1 cellular context compared by ENCODE assay signal in the genomic region with DNA sequence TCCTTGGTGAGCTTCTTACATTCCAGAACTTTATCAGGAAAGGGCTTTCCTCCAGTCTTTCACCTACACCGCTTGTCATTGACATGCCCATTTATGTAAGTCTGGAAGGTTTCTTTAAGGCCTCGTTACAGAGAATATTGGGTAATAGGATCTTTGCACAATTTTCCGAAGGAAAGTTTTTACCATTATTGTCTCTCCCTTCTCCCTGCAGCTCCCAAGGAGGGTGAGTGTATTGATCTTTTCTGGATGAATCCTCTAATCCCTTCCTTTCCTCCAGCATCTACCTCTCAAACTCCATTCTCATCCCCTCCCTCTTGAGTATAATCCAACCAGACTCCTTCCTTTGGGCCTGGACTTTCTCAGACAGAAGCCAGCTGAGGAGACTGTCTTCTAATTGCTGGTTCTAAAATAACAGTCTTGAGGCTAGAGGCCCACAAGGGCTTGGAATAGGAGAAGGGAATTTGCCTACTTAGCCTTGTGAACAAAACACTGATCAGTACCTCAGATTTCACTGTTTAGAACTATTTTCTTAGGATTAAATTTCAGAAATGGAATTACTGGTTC.
TF ChIP-seq lines count a peak whose summit lies in the region.

No MANE protein-coding gene starts in this region.

TF ChIP-seq in K562, 482 proteins besides CTCF, POLR2A, EP300 and RAD21 (continued from another document):
- TF ChIP-seq TBL1XR1 (IDR thresholded peaks at IDR 0.05; ENCODE audit: low read length in 2 of 2) (no peak), PCBP1 (IDR thresholded peaks at IDR 0.05; ENCODE audit: low read depth, low read length, poor library complexity, severe bottlenecking) (no peak), ARID1B (IDR thresholded peaks at IDR 0.05) (no peak), RBM17 (IDR thresholded peaks at IDR 0.05; ENCODE audit: borderline replicate concordance, low read depth, low read length) (no peak), ZNF551 (CRISPR knock-in tag; IDR thresholded peaks at IDR 0.05) (no peak), ZNF124 (CRISPR knock-in tag; IDR thresholded peaks at IDR 0.05) (no peak), NCOA6 (IDR thresholded peaks at IDR 0.05) (no peak), RFX5 (IDR thresholded peaks at IDR 0.05; ENCODE audit: low read depth, low read length) (no peak)
